12 cellular contexts compared by ENCODE assay signal in the genomic region with DNA sequence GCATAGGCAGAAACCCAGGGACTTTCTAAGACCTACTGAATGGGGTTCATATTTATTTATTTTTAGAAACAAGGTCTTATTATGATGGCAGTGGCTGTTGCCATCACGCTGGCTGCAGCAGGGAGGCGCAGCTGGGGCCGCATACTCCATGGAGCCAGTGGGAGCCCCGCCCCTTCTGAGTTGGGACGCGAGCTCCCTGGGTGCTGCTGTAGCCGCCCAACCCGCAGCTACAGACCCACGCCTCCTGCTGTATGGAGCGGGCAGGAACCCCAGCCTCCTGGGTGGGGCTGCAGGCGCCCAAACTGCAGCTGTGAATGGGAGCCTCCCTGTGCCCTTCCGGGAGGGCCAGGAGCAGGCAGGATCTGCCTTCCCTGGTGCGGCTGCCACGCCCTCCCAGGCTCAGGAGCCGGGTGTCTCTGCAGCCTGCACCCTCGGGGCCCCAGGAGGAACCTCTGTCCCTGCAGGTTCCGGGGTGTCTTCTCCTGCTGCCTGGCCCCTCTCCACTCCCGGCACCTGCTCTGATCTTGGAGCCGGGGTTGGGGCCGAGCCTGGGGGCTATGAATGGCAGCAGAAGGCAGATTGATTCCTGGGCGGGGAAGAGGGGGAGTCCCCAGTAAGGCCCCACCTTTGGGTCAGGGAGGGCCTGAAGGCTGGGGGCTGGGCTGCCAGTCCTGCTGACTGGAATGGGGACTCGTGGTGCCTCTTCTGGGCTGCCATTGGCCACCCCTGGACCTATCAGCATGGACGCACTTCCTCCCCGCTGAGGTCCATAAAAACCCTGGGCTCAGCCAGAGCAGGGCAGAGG.
A peak's percentile ranks its signal among the peaks of the same experiment; 100 is the strongest.
DNase-seq lines count a peak whose midpoint lies in the region; TF ChIP-seq lines count a peak whose summit lies in the region.
"Had no signal": no experiment of that assay in that cellular context is flagged by ENCODE, and none has a peak within 500 bp of the region (broad histone marks: within the 10 kb centered on the region; RNA-seq: fewer than 3 reads in every experiment).

No MANE protein-coding gene starts in this region.

- DNase-seq in NCI-H146 (lab: John Stamatoyannopoulos, UW), result peak; percentile 35
- no peak for DNase-seq in NCI-H146 treated with DMSO at 0.1 percent for 48 hours (lab: John Stamatoyannopoulos, UW; ENCODE audit: unreplicated experiment)
- peak; percentile 62 for DNase-seq in NCI-H774 (lab: John Stamatoyannopoulos, UW)
- peak; percentile 46 for DNase-seq in epithelial cell of esophagus (ENCODE audit: low read depth)
- DNase-seq in pons (ENCODE audit: low spot score), result peak; percentile 17
- no peak for DNase-seq in NOMO-1 (lab: John Stamatoyannopoulos, UW; ENCODE audit: unreplicated experiment in 2 of 2)
- no peak for DNase-seq in NCI-H345 (lab: John Stamatoyannopoulos, UW)
- DNase-seq in KG1 (lab: John Stamatoyannopoulos, UW), result no peak
- DNase-seq: effector CD4-positive, alpha-beta T cell; NCI-H82; tibial artery had no signal

- no peak overlapping the region for H3K4me3 ChIP-seq in epithelial cell of esophagus (ENCODE audit: low read length)
- H3K4me3 ChIP-seq: left lung, tibial artery had no signal

- peak; percentile 7 for TF ChIP-seq CTCF in epithelial cell of esophagus (IDR thresholded peaks at IDR 0.05; ENCODE audit: insufficient read depth, low read depth, low read length, missing control alignments)

Comparison
In these comparisons a context has a peak if more than half of its experiments do, and no peak if none do; other contexts are left out.
1. DNase-seq: peak in NCI-H146 (single experiment), NCI-H774 (single experiment), epithelial cell of esophagus (single experiment) and pons (single experiment); none in NCI-H146 treated with DMSO at 0.1 percent for 48 hours (single experiment), NOMO-1 (0 of 2), NCI-H345 (single experiment) and KG1 (single experiment).